15 cellular contexts compared by ENCODE assay signal in the genomic region with DNA sequence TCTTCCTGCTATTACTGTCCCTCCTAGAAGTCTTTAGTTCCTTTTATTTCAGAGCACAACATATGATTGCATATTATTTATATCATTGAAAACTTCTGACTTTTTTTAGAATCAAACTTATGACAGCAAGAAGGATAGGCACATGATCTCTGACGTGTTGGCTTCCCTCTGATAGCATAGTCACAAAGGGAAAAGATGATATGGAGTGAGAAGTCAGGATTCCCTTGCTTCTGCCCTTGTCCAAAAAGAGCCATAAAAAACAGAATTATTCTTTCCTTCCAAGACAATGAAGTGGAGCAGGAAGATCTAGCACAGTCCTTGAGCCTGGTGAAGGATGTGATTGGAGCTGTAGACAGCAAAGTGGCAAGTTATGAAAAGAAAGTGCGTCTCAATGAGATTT.
A peak's percentile ranks its signal among the peaks of the same experiment; 100 is the strongest.
DNase-seq lines count a peak whose midpoint lies in the region; ATAC-seq and TF ChIP-seq lines count a peak whose summit lies in the region.
"Had no signal": no experiment of that assay in that cellular context is flagged by ENCODE, and none has a peak within 500 bp of the region (broad histone marks: within the 10 kb centered on the region; RNA-seq: fewer than 3 reads in every experiment).

No MANE protein-coding gene starts in this region.

- no peak for ATAC-seq in activated naive CD4-positive, alpha-beta T cell treated with anti-CD3 and anti-CD28 coated beads, Interleukin-2, amount 50 U/mL, for 72 hours
- no peak for ATAC-seq in stimulated activated memory B cell treated with anti-CD40 and anti-IgM and Interleukin-4, amounts not matched to agents 10 μg/mL and 1 μg/mL and 100 μg/mL, for 72 hours

- DNase-seq in activated naive CD4-positive, alpha-beta T cell treated with anti-CD3 and anti-CD28 coated beads, Interleukin-2, amount 50 U/mL, for 72 hours (ENCODE audit: low spot score in 2 of 2), result no peak
- no peak for DNase-seq in activated naive CD4-positive, alpha-beta T cell treated with anti-CD3 and anti-CD28 coated beads, Interleukin-2, amount 50 U/mL, for 16 hours
- DNase-seq in SK-MEL-5 (ENCODE audit: low read depth, low spot score), result peak; percentile 14
- no peak for DNase-seq in esophagus muscularis mucosa (ENCODE audit: extremely low spot score)
- DNase-seq in epidermal melanocyte (ENCODE audit: insufficient read length, low spot score), result no peak
- DNase-seq in NK-92 (lab: John Stamatoyannopoulos, UW; ENCODE audit: unreplicated experiment), result no peak
- DNase-seq in SKM-1 treated with dmso at 0.1 percent for 144 hours (lab: John Stamatoyannopoulos, UW; ENCODE audit: unreplicated experiment), result no peak
- DNase-seq: cerebellar nuclear complex; DMS79; NCI-H1105 treated with DMSO at 0.1 percent for 48 hours; RPMI8226; small intestine; stimulated activated CD4-positive, alpha-beta T cell treated with anti-CD3 and anti-CD28 coated beads, Interleukin-2, amount 100 ng/mL, for 48 hours had no signal

- intact Hi-C loops in esophagus muscularis mucosa (cut with DNase I), result loop anchor here (10.0 kb wide), 2 partner anchors 238 to 388 kb away; no protein-coding TSS in a partner anchor

- H3K27me3 Mint-ChIP-seq in stimulated activated memory B cell treated with anti-CD40 and anti-IgM and Interleukin-4, amounts not matched to agents 10 μg/mL and 1 μg/mL and 100 μg/mL, for 72 hours, result no peaks in the 10 kb centered on the region

- in situ Hi-C loops in SK-MEL-5 (cut with HindIII; ENCODE audit: low pct_unique_long_range_greater_than_20kb, low sequenced_read_pairs), result no loop called here

- TF ChIP-seq EP300 in esophagus muscularis mucosa (IDR thresholded peaks at IDR 0.05), result no peak

- H3K9me3 Mint-ChIP-seq in activated naive CD4-positive, alpha-beta T cell treated with anti-CD3 and anti-CD28 coated beads, Interleukin-2, amount 50 U/mL, for 72 hours, result no peaks in the 10 kb centered on the region
- no peaks in the 10 kb centered on the region for H3K9me3 Mint-ChIP-seq in stimulated activated memory B cell treated with anti-CD40 and anti-IgM and Interleukin-4, amounts not matched to agents 10 μg/mL and 1 μg/mL and 100 μg/mL, for 72 hours

- H3K4me3 ChIP-seq in esophagus muscularis mucosa, result no peak overlapping the region
- H3K4me3 ChIP-seq: prostate gland had no signal

- TF ChIP-seq POLR2A in esophagus muscularis mucosa (IDR thresholded peaks at IDR 0.05; ENCODE audit: low read depth), result no peak

- TF ChIP-seq CTCF in esophagus muscularis mucosa (IDR thresholded peaks at IDR 0.05), result no peak

- peak overlapping the region; percentile 25 to 98 for H3K27ac Mint-ChIP-seq in activated naive CD4-positive, alpha-beta T cell treated with anti-CD3 and anti-CD28 coated beads, Interleukin-2, amount 50 U/mL, for 72 hours
- H3K27ac Mint-ChIP-seq in stimulated activated memory B cell treated with anti-CD40 and anti-IgM and Interleukin-4, amounts not matched to agents 10 μg/mL and 1 μg/mL and 100 μg/mL, for 72 hours, result peak overlapping the region; percentile 59

- H3K4me1 Mint-ChIP-seq in stimulated activated memory B cell treated with anti-CD40 and anti-IgM and Interleukin-4, amounts not matched to agents 10 μg/mL and 1 μg/mL and 100 μg/mL, for 72 hours, result peaks cover 34% of the 10 kb centered on the region

- no peaks in the 10 kb centered on the region for H3K27me3 ChIP-seq in esophagus muscularis mucosa

- peaks cover 39 to 71% of the 10 kb centered on the region in 2 donors for H3K36me3 Mint-ChIP-seq in activated naive CD4-positive, alpha-beta T cell treated with anti-CD3 and anti-CD28 coated beads, Interleukin-2, amount 50 U/mL, for 72 hours
- H3K36me3 Mint-ChIP-seq in stimulated activated memory B cell treated with anti-CD40 and anti-IgM and Interleukin-4, amounts not matched to agents 10 μg/mL and 1 μg/mL and 100 μg/mL, for 72 hours, result peaks cover 61% of the 10 kb centered on the region

- 67% methylated on average over 2 of the region's 2 CpGs for WGBS in esophagus muscularis mucosa

- peaks cover 35 to 96% (median 72%) of the 10 kb centered on the region in 4 donors for H3K36me3 ChIP-seq in esophagus muscularis mucosa

- no peaks in the 10 kb centered on the region for H3K9me3 ChIP-seq in esophagus muscularis mucosa
- H3K9me3 ChIP-seq: prostate gland had no signal

- peak overlapping the region; percentile 18 to 86 (median 58) for H3K27ac ChIP-seq in esophagus muscularis mucosa (replicated peaks in 1 of 4)
- H3K27ac ChIP-seq: prostate gland had no signal

- H3K4me3 Mint-ChIP-seq in stimulated activated memory B cell treated with anti-CD40 and anti-IgM and Interleukin-4, amounts not matched to agents 10 μg/mL and 1 μg/mL and 100 μg/mL, for 72 hours, result no peak overlapping the region

- H3K4me1 ChIP-seq in esophagus muscularis mucosa, result peaks cover 23 to 66% (median 51%) of the 10 kb centered on the region in 4 donors
- H3K4me1 ChIP-seq: prostate gland had no signal
